ENCODE assay signal across 15 cellular contexts in genomic region chr1:100090471-100090870, GRCh38. TPM values are rescaled to one million over a fixed set of nuclear protein-coding genes. Genes with fewer than 3 reads are reported as not detected.
DNase-seq lines count a peak whose midpoint lies in the region; ATAC-seq and TF ChIP-seq lines count a peak whose summit lies in the region.
"Had no signal": no experiment of that assay in that cellular context is flagged by ENCODE, and none has a peak within 500 bp of the region (broad histone marks: within the 10 kb centered on the region; RNA-seq: fewer than 3 reads in every experiment).

No MANE protein-coding gene starts in this region.

- H3K27me3 ChIP-seq in GM23338 (ENCODE audit: insufficient read depth) (no peaks in the 10 kb centered on the region), parathyroid adenoma (ENCODE audit: control insufficient read depth, insufficient read depth, low read length) (no peaks in the 10 kb centered on the region), SJCRH30 (no peaks in the 10 kb centered on the region)

- ATAC-seq in GM23338, result no peak
- ATAC-seq: GM12878 had no signal

- no peak for TF ChIP-seq CTCF in GM23338 (conservative IDR thresholded peaks at IDR 0.05; ENCODE audit: low read depth in 2 of 2)
- no peak for TF ChIP-seq CTCF in parathyroid adenoma (IDR thresholded peaks at IDR 0.05)

- no peak overlapping the region for H3K4me3 ChIP-seq in GM23338
- H3K4me3 ChIP-seq in parathyroid adenoma (ENCODE audit: low read depth, low read length), result no peak overlapping the region
- no peak overlapping the region for H3K4me3 ChIP-seq in SJCRH30
- H3K4me3 ChIP-seq: GM12878, GM23248 had no signal

- H3K9me3 ChIP-seq in parathyroid adenoma (ENCODE audit: control insufficient read depth, low read length), result no peaks in the 10 kb centered on the region
- no peaks in the 10 kb centered on the region for H3K9me3 ChIP-seq in SJCRH30 (replicated peaks)

- H2AFZ ChIP-seq in GM23338 (no peak overlapping the region), parathyroid adenoma (peak overlapping the region; percentile 69)
- H2AFZ ChIP-seq: GM23248 had no signal

- no peaks in the 10 kb centered on the region for H3K79me2 ChIP-seq in GM23338 (replicated peaks; ENCODE audit: insufficient read depth)
- no peaks in the 10 kb centered on the region for H3K79me2 ChIP-seq in parathyroid adenoma

- peak overlapping the region; percentile 28; the same call in 1 of the 2 replicates for H3K27ac Mint-ChIP-seq in GM23338

- peaks cover 27% of the 10 kb centered on the region; the same call in 2 of the 3 replicates for H3K36me3 Mint-ChIP-seq in GM23338 (ENCODE audit: low read depth)

- H3K27ac ChIP-seq in GM23338 (ENCODE audit: low read depth) (no peak overlapping the region), parathyroid adenoma (no peak overlapping the region), SJCRH30 (no peak overlapping the region)
- H3K27ac ChIP-seq: GM23248 had no signal

- no peaks in the 10 kb centered on the region for H3K9me2 ChIP-seq in GM23338 (ENCODE audit: insufficient read depth)

- H3K4me3 Mint-ChIP-seq in GM23338, result no peak overlapping the region
- H3K4me3 Mint-ChIP-seq: CD4-positive, alpha-beta memory T cell had no signal

- no peaks in the 10 kb centered on the region for H3K27me3 Mint-ChIP-seq in GM23338 (ENCODE audit: insufficient read depth, low read depth, poor library complexity)
- H3K27me3 Mint-ChIP-seq: CD4-positive, alpha-beta memory T cell had no signal

- H3K9ac ChIP-seq in parathyroid adenoma, result no peak overlapping the region
- H3K9ac ChIP-seq: GM23248 had no signal

- no peaks in the 10 kb centered on the region for H4K20me1 ChIP-seq in GM23338 (replicated peaks; ENCODE audit: insufficient read depth)

- H3K36me3 ChIP-seq in GM23338 (ENCODE audit: insufficient read depth), result no peaks in the 10 kb centered on the region; the same call in 1 of the 2 replicates
- no peaks in the 10 kb centered on the region for H3K36me3 ChIP-seq in parathyroid adenoma (ENCODE audit: control insufficient read depth, insufficient read depth, low read length)
- peaks cover 56% of the 10 kb centered on the region for H3K36me3 ChIP-seq in SJCRH30

- no peaks in the 10 kb centered on the region for H3K4me1 Mint-ChIP-seq in GM23338
- H3K4me1 Mint-ChIP-seq: CD4-positive, alpha-beta memory T cell had no signal

- H3F3A ChIP-seq in GM23338 (replicated peaks; ENCODE audit: low read depth), result no peaks in the 10 kb centered on the region

- DNase-seq in GM23338 (ENCODE audit: low spot score) (no peak), dermis blood vessel endothelial cell (peak; percentile 52), lung microvascular endothelial cell (ENCODE audit: low read depth in 2 of 2) (peak; percentile 16 to 20), SJCRH30 (no peak), NCI-H1694 treated with DMSO at 0.1 percent for 48 hours (lab: John Stamatoyannopoulos, UW) (no peak), NCI-H2227 treated with DMSO at 0.1 percent for 48 hours (lab: John Stamatoyannopoulos, UW) (no peak)
- no peak for DNase-seq in NK-92 treated with Interleukin-12 subunit alpha and Interleukin-12 subunit beta, amount 100 ng/mL, for 24 hours (lab: John Stamatoyannopoulos, UW)
- DNase-seq: ACHN; C1 segment of cervical spinal cord; CD4-positive, alpha-beta memory T cell; DMS79; GM23248; H7 had no signal

- H3K4me2 ChIP-seq in GM23338 (no peak overlapping the region), parathyroid adenoma (ENCODE audit: low read length) (no peak overlapping the region)

- H3K4me1 ChIP-seq in GM23338 (ENCODE audit: insufficient read depth), result peaks cover 4% of the 10 kb centered on the region
- H3K4me1 ChIP-seq in parathyroid adenoma, result no peaks in the 10 kb centered on the region
- H3K4me1 ChIP-seq in SJCRH30, result no peaks in the 10 kb centered on the region

- H3K9me3 Mint-ChIP-seq in GM23338, result no peaks in the 10 kb centered on the region; the same call in 2 of the 3 replicates
- H3K9me3 Mint-ChIP-seq: CD4-positive, alpha-beta memory T cell had no signal

TF ChIP-seq in GM23338, 12 proteins besides CTCF, POLR2A, EP300 and RAD21 (continues in another document):
- TF ChIP-seq, protein P1, sequence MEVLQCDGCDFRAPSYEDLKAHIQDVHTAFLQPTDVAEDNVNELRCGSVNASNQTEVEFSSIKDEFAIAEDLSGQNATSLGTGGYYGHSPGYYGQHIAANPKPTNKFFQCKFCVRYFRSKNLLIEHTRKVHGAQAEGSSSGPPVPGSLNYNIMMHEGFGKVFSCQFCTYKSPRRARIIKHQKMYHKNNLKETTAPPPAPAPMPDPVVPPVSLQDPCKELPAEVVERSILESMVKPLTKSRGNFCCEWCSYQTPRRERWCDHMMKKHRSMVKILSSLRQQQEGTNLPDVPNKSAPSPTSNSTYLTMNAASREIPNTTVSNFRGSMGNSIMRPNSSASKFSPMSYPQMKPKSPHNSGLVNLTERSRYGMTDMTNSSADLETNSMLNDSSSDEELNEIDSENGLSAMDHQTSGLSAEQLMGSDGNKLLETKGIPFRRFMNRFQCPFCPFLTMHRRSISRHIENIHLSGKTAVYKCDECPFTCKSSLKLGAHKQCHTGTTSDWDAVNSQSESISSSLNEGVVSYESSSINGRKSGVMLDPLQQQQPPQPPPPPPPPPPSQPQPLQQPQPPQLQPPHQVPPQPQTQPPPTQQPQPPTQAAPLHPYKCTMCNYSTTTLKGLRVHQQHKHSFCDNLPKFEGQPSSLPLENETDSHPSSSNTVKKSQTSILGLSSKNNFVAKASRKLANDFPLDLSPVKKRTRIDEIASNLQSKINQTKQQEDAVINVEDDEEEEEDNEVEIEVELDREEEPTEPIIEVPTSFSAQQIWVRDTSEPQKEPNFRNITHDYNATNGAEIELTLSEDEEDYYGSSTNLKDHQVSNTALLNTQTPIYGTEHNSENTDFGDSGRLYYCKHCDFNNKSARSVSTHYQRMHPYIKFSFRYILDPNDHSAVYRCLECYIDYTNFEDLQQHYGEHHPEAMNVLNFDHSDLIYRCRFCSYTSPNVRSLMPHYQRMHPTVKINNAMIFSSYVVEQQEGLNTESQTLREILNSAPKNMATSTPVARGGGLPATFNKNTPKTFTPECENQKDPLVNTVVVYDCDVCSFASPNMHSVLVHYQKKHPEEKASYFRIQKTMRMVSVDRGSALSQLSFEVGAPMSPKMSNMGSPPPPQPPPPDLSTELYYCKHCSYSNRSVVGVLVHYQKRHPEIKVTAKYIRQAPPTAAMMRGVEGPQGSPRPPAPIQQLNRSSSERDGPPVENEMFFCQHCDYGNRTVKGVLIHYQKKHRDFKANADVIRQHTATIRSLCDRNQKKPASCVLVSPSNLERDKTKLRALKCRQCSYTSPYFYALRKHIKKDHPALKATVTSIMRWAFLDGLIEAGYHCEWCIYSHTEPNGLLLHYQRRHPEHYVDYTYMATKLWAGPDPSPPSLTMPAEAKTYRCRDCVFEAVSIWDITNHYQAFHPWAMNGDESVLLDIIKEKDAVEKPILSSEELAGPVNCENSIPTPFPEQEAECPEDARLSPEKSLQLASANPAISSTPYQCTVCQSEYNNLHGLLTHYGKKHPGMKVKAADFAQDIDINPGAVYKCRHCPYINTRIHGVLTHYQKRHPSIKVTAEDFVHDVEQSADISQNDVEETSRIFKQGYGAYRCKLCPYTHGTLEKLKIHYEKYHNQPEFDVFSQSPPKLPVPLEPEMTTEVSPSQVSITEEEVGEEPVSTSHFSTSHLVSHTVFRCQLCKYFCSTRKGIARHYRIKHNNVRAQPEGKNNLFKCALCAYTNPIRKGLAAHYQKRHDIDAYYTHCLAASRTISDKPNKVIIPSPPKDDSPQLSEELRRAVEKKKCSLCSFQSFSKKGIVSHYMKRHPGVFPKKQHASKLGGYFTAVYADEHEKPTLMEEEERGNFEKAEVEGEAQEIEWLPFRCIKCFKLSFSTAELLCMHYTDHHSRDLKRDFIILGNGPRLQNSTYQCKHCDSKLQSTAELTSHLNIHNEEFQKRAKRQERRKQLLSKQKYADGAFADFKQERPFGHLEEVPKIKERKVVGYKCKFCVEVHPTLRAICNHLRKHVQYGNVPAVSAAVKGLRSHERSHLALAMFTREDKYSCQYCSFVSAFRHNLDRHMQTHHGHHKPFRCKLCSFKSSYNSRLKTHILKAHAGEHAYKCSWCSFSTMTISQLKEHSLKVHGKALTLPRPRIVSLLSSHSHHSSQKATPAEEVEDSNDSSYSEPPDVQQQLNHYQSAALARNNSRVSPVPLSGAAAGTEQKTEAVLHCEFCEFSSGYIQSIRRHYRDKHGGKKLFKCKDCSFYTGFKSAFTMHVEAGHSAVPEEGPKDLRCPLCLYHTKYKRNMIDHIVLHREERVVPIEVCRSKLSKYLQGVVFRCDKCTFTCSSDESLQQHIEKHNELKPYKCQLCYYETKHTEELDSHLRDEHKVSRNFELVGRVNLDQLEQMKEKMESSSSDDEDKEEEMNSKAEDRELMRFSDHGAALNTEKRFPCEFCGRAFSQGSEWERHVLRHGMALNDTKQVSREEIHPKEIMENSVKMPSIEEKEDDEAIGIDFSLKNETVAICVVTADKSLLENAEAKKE (CRISPR knock-in tag; IDR thresholded peaks at IDR 0.05), result no peak
- TF ChIP-seq POLR2AphosphoS5 (IDR thresholded peaks at IDR 0.05; ENCODE audit: low read depth), result no peak
- TF ChIP-seq, protein P2, sequence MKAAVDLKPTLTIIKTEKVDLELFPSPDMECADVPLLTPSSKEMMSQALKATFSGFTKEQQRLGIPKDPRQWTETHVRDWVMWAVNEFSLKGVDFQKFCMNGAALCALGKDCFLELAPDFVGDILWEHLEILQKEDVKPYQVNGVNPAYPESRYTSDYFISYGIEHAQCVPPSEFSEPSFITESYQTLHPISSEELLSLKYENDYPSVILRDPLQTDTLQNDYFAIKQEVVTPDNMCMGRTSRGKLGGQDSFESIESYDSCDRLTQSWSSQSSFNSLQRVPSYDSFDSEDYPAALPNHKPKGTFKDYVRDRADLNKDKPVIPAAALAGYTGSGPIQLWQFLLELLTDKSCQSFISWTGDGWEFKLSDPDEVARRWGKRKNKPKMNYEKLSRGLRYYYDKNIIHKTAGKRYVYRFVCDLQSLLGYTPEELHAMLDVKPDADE (IDR thresholded peaks at IDR 0.05), result no peak
- TF ChIP-seq EZH2phosphoT487 (IDR thresholded peaks at IDR 0.05; ENCODE audit: unreplicated experiment), result no peak
- no peak for TF ChIP-seq EZH2 (IDR thresholded peaks at IDR 0.05; ENCODE audit: low read depth, unreplicated experiment)
- no peak for TF ChIP-seq JUNB (IDR thresholded peaks at IDR 0.05; ENCODE audit: unreplicated experiment)

RNA-seq across cellular contexts. Expression of gene SASS6, which starts 42.3 kb away (rescaled TPM):
- 16.7 and 17.0 TPM in 2 replicates for total RNA-seq in GM23338 (2014; rRNA removed; shearing (Covaris generic))
- 17.4 and 21.1 TPM in 2 replicates for polyA plus RNA-seq in GM23338 (2016; fragmentation: Nextera tagmentation; extraction: Ambion mirVana)
- total RNA-seq in dermis blood vessel endothelial cell, result 3.2 and 5.9 TPM in 2 replicates
- 0.99 and 1.3 TPM in 2 replicates for total RNA-seq in lung microvascular endothelial cell
- 17.7 and 22.0 TPM in 2 replicates for total RNA-seq in SJCRH30 (2014; rRNA removed; shearing (Covaris generic))

RNA-seq across cellular contexts. Expression of gene TRMT13, which starts 42.5 kb away (rescaled TPM):
- total RNA-seq in GM23338 (2014; rRNA removed; shearing (Covaris generic)), result 14.5 and 27.4 TPM in 2 replicates
- 16.4 and 22.8 TPM in 2 replicates for polyA plus RNA-seq in GM23338 (2016; fragmentation: Nextera tagmentation; extraction: Ambion mirVana)
- total RNA-seq in dermis blood vessel endothelial cell, result 8.0 and 12.7 TPM in 2 replicates
- 5.8 and 5.9 TPM in 2 replicates for total RNA-seq in lung microvascular endothelial cell
- total RNA-seq in SJCRH30 (2014; rRNA removed; shearing (Covaris generic)), result 21.1 and 28.8 TPM in 2 replicates

Comparison
In these comparisons a context has a peak if more than half of its experiments do, and no peak if none do; other contexts are left out.
1. DNase-seq: peak in dermis blood vessel endothelial cell (single experiment) and lung microvascular endothelial cell (2 of 2); none in GM23338 (single experiment), NK-92 treated with Interleukin-12 subunit alpha and Interleukin-12 subunit beta, amount 100 ng/mL, for 24 hours (single experiment), SJCRH30 (0 of 2), NCI-H1694 treated with DMSO at 0.1 percent for 48 hours (single experiment) and NCI-H2227 treated with DMSO at 0.1 percent for 48 hours (single experiment).